8 cellular contexts compared by ENCODE assay signal in the genomic region with DNA sequence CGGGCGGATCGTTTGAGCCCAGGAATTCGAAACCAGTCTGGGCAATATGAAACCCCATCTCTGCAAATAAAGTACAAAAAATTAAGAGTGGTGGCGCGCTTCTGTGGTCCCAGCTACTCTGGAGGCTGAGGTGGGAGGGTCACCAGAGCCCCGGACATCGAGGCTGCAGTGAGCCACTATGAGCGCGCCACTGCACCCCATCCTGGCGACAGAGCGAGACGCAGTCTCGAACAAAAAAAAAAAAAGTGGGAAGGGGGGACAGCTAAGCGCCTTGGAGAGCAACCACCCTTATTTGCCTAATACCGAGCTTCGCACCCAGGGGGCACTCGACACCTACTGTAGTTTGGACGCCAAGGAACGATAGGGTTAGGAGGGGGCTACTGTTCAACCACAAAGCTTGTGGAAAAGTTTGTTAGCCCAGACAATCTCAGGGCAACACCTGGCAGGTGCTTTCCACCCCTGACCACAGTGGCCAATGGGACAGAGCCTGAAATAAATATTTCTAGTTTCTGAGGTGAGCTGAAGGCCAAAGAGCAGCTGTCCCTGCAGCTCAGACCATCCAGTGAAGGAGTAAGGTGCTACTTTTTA. TPM values are rescaled to one million over a fixed set of nuclear protein-coding genes. Genes with fewer than 3 reads are reported as not detected.
DNase-seq lines count a peak whose midpoint lies in the region; ATAC-seq and TF ChIP-seq lines count a peak whose summit lies in the region.

No MANE protein-coding gene starts in this region.

- POLR2A ChIA-PET in activated CD4-positive, alpha-beta T cell treated with anti-CD3 and anti-CD28 coated beads for 36 hours (lab: Charles Lee), result interaction anchor here (0.6 to 2.5 kb wide), 12 partner anchors 10 to 605 kb away, joined by 3 to 10 read pairs (median 4); a partner anchor contains a TSS

- H3K4me3 Mint-ChIP-seq in activated CD4-positive, alpha-beta T cell treated with anti-CD3 and anti-CD28 coated beads for 36 hours, result peak overlapping the region; percentile 88

- peak; percentile 55 for ATAC-seq in HG03439 (IDR thresholded peaks at IDR 0.05; ENCODE audit: unreplicated experiment)
- peak; percentile 63 for ATAC-seq in activated CD4-positive, alpha-beta T cell treated with anti-CD3 and anti-CD28 coated beads for 36 hours

- CTCF ChIA-PET in activated CD4-positive, alpha-beta T cell treated with anti-CD3 and anti-CD28 coated beads for 36 hours (lab: Charles Lee), result interaction anchor here (0.5 to 4.7 kb wide), 63 partner anchors 10 to 905 kb away, joined by 3 to 80 read pairs (median 4); a partner anchor contains a TSS

- peak overlapping the region; percentile 98 for H3K27ac Mint-ChIP-seq in activated CD4-positive, alpha-beta T cell treated with anti-CD3 and anti-CD28 coated beads for 36 hours

- intact Hi-C loops in activated CD4-positive, alpha-beta T cell treated with anti-CD3 and anti-CD28 coated beads for 36 hours (cut with DNase I, micrococcal nuclease), result loop anchor here (1.0 to 5.0 kb wide), 8 partner anchors 100 to 351 kb away; a partner anchor contains a TSS

- H3K27me3 Mint-ChIP-seq in activated CD4-positive, alpha-beta T cell treated with anti-CD3 and anti-CD28 coated beads for 36 hours, result no peaks in the 10 kb centered on the region

- DNase-seq in AG08396 (ENCODE audit: low spot score), result peak; percentile 80
- DNase-seq in NCI-H460 (ENCODE audit: extremely low read depth, low read depth), result peak; percentile 69
- peak; percentile 87 for DNase-seq in activated CD4-positive, alpha-beta T cell treated with anti-CD3 and anti-CD28 coated beads for 36 hours
- peak; percentile 87 for DNase-seq in dermis blood vessel endothelial cell
- peak; percentile 94 for DNase-seq in left kidney (ENCODE audit: low read depth, low spot score)
- peak; percentile 63 to 73 for DNase-seq in stimulated activated CD4-positive, alpha-beta T cell treated with anti-CD3 and anti-CD28 coated beads, Interleukin-2, amount 100 ng/mL, for 48 hours

- H3K9me3 Mint-ChIP-seq in activated CD4-positive, alpha-beta T cell treated with anti-CD3 and anti-CD28 coated beads for 36 hours (ENCODE audit: low read depth), result no peaks in the 10 kb centered on the region

- TF ChIP-seq POLR2A in GM18951 (IDR thresholded peaks at IDR 0.05; ENCODE audit: extremely low read depth, insufficient read depth, insufficient read length), result peak; percentile 27

- peaks cover 57% of the 10 kb centered on the region for H3K36me3 Mint-ChIP-seq in activated CD4-positive, alpha-beta T cell treated with anti-CD3 and anti-CD28 coated beads for 36 hours (ENCODE audit: low read depth)

- in situ Hi-C loops in GM18951 (cut with MboI; ENCODE audit: low sequenced_read_pairs, unreplicated experiment), result no loop called here

- peaks cover 27% of the 10 kb centered on the region for H3K4me1 Mint-ChIP-seq in activated CD4-positive, alpha-beta T cell treated with anti-CD3 and anti-CD28 coated beads for 36 hours

RNA-seq across cellular contexts. Expression of a gene that starts 0.8 kb away (rescaled TPM):
- total RNA-seq in NCI-H460 (2014; rRNA removed; shearing (Covaris generic)), result 15.0 and 17.1 TPM in 2 replicates
- 35.5 and 69.3 TPM in 2 replicates for polyA plus RNA-seq in NCI-H460 (2014; cell fraction: nucleus; rRNA removed)
- 10 to 100 TPM; 27.0 to 28.9 TPM for total RNA-seq in activated CD4-positive, alpha-beta T cell treated with anti-CD3 and anti-CD28 coated beads for 36 hours
- 4.9 and 5.5 TPM in 2 replicates for total RNA-seq in dermis blood vessel endothelial cell

RNA-seq across cellular contexts. Expression of a gene that starts 11.5 kb away (rescaled TPM):
- total RNA-seq in NCI-H460 (2014; rRNA removed; shearing (Covaris generic)), result 35.0 and 41.4 TPM in 2 replicates
- polyA plus RNA-seq in NCI-H460 (2014; cell fraction: nucleus; rRNA removed), result 60.8 and 89.7 TPM in 2 replicates
- 10 to 100 TPM; 38.7 to 40.7 TPM for total RNA-seq in activated CD4-positive, alpha-beta T cell treated with anti-CD3 and anti-CD28 coated beads for 36 hours
- 33.0 and 34.5 TPM in 2 replicates for total RNA-seq in dermis blood vessel endothelial cell

RNA-seq across cellular contexts. Expression of a gene that starts 16.4 kb away (rescaled TPM):
- 36.5 and 38.1 TPM in 2 replicates for total RNA-seq in NCI-H460 (2014; rRNA removed; shearing (Covaris generic))
- 93.5 and 96.4 TPM in 2 replicates for polyA plus RNA-seq in NCI-H460 (2014; cell fraction: nucleus; rRNA removed)
- 100 to 1,000 TPM in 1 of 2 experiments, 10 to 100 TPM in 1; 83.3 to 105 TPM for total RNA-seq in activated CD4-positive, alpha-beta T cell treated with anti-CD3 and anti-CD28 coated beads for 36 hours
- 9.5 and 33.9 TPM in 2 replicates for total RNA-seq in dermis blood vessel endothelial cell

RNA-seq across cellular contexts. Expression of a gene that starts 25.7 kb away (rescaled TPM):
- total RNA-seq in NCI-H460 (2014; rRNA removed; shearing (Covaris generic)), result 0.37 and 0.38 TPM in 2 replicates
- polyA plus RNA-seq in NCI-H460 (2014; cell fraction: nucleus; rRNA removed), result 0.38 and 3.8 TPM in 2 replicates
- total RNA-seq in activated CD4-positive, alpha-beta T cell treated with anti-CD3 and anti-CD28 coated beads for 36 hours, result under 1 TPM; 0.35 to 0.41 TPM
- total RNA-seq in dermis blood vessel endothelial cell, result 0.23 and 0.34 TPM in 2 replicates

RNA-seq across cellular contexts. Expression of a gene that starts 30.8 kb away (rescaled TPM):
- total RNA-seq in NCI-H460 (2014; rRNA removed; shearing (Covaris generic)), result 32.2 and 35.5 TPM in 2 replicates
- polyA plus RNA-seq in NCI-H460 (2014; cell fraction: nucleus; rRNA removed), result 20.8 and 25.3 TPM in 2 replicates
- 10 to 100 TPM; 28.3 to 30.9 TPM for total RNA-seq in activated CD4-positive, alpha-beta T cell treated with anti-CD3 and anti-CD28 coated beads for 36 hours
- 63.8 and 72.5 TPM in 2 replicates for total RNA-seq in dermis blood vessel endothelial cell

Comparison
In these comparisons a context has a peak if more than half of its experiments do, and no peak if none do; other contexts are left out.
1. Peak in every context shown above with its lines: DNase-seq and ATAC-seq.